Comparison of ENCODE assay signal across 8 cellular contexts in genomic region chr6:167795874-167796667, GRCh38. TPM values are rescaled to one million over a fixed set of nuclear protein-coding genes. Genes with fewer than 3 reads are reported as not detected.
A peak's percentile ranks its signal among the peaks of the same experiment; 100 is the strongest.
DNase-seq lines count a peak whose midpoint lies in the region; ATAC-seq, FAIRE-seq and TF ChIP-seq lines count a peak whose summit lies in the region.

No MANE protein-coding gene starts in this region.

- H3K27me3 Mint-ChIP-seq in Calu3 (ENCODE audit: unreplicated experiment) = no peaks in the 10 kb centered on the region

- no peak for TF ChIP-seq CTCF in Calu3 (IDR thresholded peaks at IDR 0.05; ENCODE audit: unreplicated experiment)

- BruUV-seq in Calu3 (replicated peaks; lab: Mats Ljungman, UMichigan) = no TSS peak

- H3K9me3 Mint-ChIP-seq in Calu3 (ENCODE audit: low read depth, unreplicated experiment) = no peaks in the 10 kb centered on the region

- intact Hi-C loops in Calu3 (cut with micrococcal nuclease; ENCODE audit: unreplicated experiment) (no loop called here), Right ventricle myocardium superior (cut with DNase I) (no loop called here)

- no peak overlapping the region for H3K27ac Mint-ChIP-seq in Calu3 (ENCODE audit: unreplicated experiment)

- peaks cover 15% of the 10 kb centered on the region for H3K36me3 Mint-ChIP-seq in Calu3 (ENCODE audit: insufficient read depth, unreplicated experiment)

- FAIRE-seq in urothelium cell line (lab: Jason Lieb, UNC) = no peak

- CTCF ChIA-PET in Calu3 (lab: Charles Lee) = interaction anchor here (1.1 to 1.2 kb wide), 2 partner anchors 22 to 45 kb away, joined by 4 to 5 read pairs; no protein-coding TSS in a partner anchor

- ATAC-seq in Right ventricle myocardium superior (ENCODE audit: poor library complexity) = peak; percentile 93
- ATAC-seq in GM21786 (IDR thresholded peaks at IDR 0.05; ENCODE audit: unreplicated experiment) = no peak

- H3K4me3 Mint-ChIP-seq in Calu3 (ENCODE audit: low read depth, unreplicated experiment) = peak overlapping the region; percentile 64

- peak; percentile 53 for DNase-seq in Calu3
- peak; percentile 14 for DNase-seq in SW480 (ENCODE audit: low spot score)
- DNase-seq in Right ventricle myocardium superior = peak; percentile 79
- peak; percentile 41 for DNase-seq in pons (ENCODE audit: low spot score)
- DNase-seq in ureter (ENCODE audit: low spot score) = no peak
- no peak for DNase-seq in stimulated activated CD4-positive, alpha-beta T cell treated with anti-CD3 and anti-CD28 coated beads, Interleukin-12 subunit alpha, Interleukin-12 subunit beta, amount 100 ng/mL, for 4 hours
- DNase-seq in urothelium cell line (ENCODE audit: low spot score) = no peak

- H3K4me1 Mint-ChIP-seq in Calu3 (ENCODE audit: low read depth, unreplicated experiment) = peaks cover 29% of the 10 kb centered on the region

RNA-seq across cellular contexts. Expression of gene AFDN, which starts 30.6 kb away (rescaled TPM):
- total RNA-seq in Calu3 (2022) (226 and 237 TPM in 2 replicates), Right ventricle myocardium superior (49.1 TPM), ureter (168 TPM)

Comparison
In these comparisons a context has a peak if more than half of its experiments do, and no peak if none do; other contexts are left out.
1. DNase-seq: peak in Calu3 (single experiment), SW480 (single experiment), Right ventricle myocardium superior (single experiment) and pons (single experiment); none in ureter (single experiment), stimulated activated CD4-positive, alpha-beta T cell treated with anti-CD3 and anti-CD28 coated beads, Interleukin-12 subunit alpha, Interleukin-12 subunit beta, amount 100 ng/mL, for 4 hours (single experiment) and urothelium cell line (single experiment).